Comparison of ENCODE assay signal across 10 cellular contexts in genomic region chr2:129981689-129982088, GRCh38. TPM values are rescaled to one million over a fixed set of nuclear protein-coding genes. Genes with fewer than 3 reads are reported as not detected.
DNase-seq lines count a peak whose midpoint lies in the region; ATAC-seq and TF ChIP-seq lines count a peak whose summit lies in the region.
"Not testable (repeated sequence)": the region's sequence is repeated elsewhere in the genome, so short reads cannot be mapped to it uniquely, and the experiment has no call there.
"Had no signal": no experiment of that assay in that cellular context is flagged by ENCODE, and none has a peak within 500 bp of the region (broad histone marks: within the 10 kb centered on the region; RNA-seq: fewer than 3 reads in every experiment).

No MANE protein-coding gene starts in this region.

- not testable (repeated sequence) for TF ChIP-seq CTCF in HCT116 (IDR thresholded peaks at IDR 0.05 in 2 of 3, conservative IDR thresholded peaks at IDR 0.05 in 1 of 3; ENCODE audit: borderline replicate concordance in 1 of 3, insufficient read depth in 1 of 3, low read depth in 2 of 3, low read length in 2 of 3)
- TF ChIP-seq CTCF in Panc1 (IDR thresholded peaks at IDR 0.05) (peak; percentile 6; the same call in 1 of the 2 replicates), chondrocyte (IDR thresholded peaks at IDR 0.05) (peak; percentile 27), progenitor cell of endocrine pancreas (IDR thresholded peaks at IDR 0.05; ENCODE audit: unreplicated experiment) (peak; percentile 30)

- RAD21 ChIA-PET in HCT116 (lab: Charles Lee; ENCODE audit: low non-redundant PET in 1 of 2, low total read pairs in 2 of 2, uncharacterized antibody in 2 of 2, unreplicated experiment in 2 of 2): not testable (repeated sequence)

- not testable (repeated sequence) for H3K4me3 ChIP-seq in HCT116 (replicated peaks in 1 of 2; ENCODE audit: low read depth in 1 of 2, low read length in 2 of 2); Panc1 (ENCODE audit: low read depth in 2 of 2, low read length in 2 of 2)

- not testable (repeated sequence) for H3K36me3 Mint-ChIP-seq in chondrocyte (ENCODE audit: low read depth); progenitor cell of endocrine pancreas (ENCODE audit: insufficient read depth)

- peak; percentile 28 for DNase-seq in DMS 273 (lab: John Stamatoyannopoulos, UW; ENCODE audit: unreplicated experiment)
- not testable (repeated sequence) for DNase-seq in HCT116 (ENCODE audit: low read depth, low spot score); Panc1 (ENCODE audit: low read depth, low spot score); chondrocyte (ENCODE audit: low spot score); progenitor cell of endocrine pancreas (ENCODE audit: low spot score, unreplicated experiment)
- DNase-seq in NCI-H2227 (lab: John Stamatoyannopoulos, UW; ENCODE audit: unreplicated experiment): peak; percentile 10
- DNase-seq in left kidney (ENCODE audit: low read depth, low spot score): peak; percentile 24

- POLR2A ChIA-PET in HCT116 (lab: Charles Lee): not testable (repeated sequence)
- POLR2A ChIA-PET in Panc1 (lab: Charles Lee): interaction anchor here (0.6 kb wide), 1 partner anchor 142 kb away, joined by 3 read pairs; no protein-coding TSS in a partner anchor

- not testable (repeated sequence) for H3K9me3 ChIP-seq in HCT116 (ENCODE audit: control insufficient read depth in 1 of 2, insufficient read depth in 1 of 2, low read depth in 1 of 2, low read length in 2 of 2); Panc1 (ENCODE audit: control insufficient read depth, insufficient read depth, low read depth, low read length)

- not testable (repeated sequence) for H3K4me1 Mint-ChIP-seq in chondrocyte (ENCODE audit: low read depth); progenitor cell of endocrine pancreas (ENCODE audit: low read depth)

- TF ChIP-seq POLR2A in HCT116 (IDR thresholded peaks at IDR 0.05; ENCODE audit: borderline replicate concordance, extremely low read depth, insufficient read depth, insufficient read length): not testable (repeated sequence)

- not testable (repeated sequence) for H3K4me3 Mint-ChIP-seq in chondrocyte (ENCODE audit: unreplicated experiment); progenitor cell of endocrine pancreas (ENCODE audit: low read depth)

- not testable (repeated sequence) for H3K9ac ChIP-seq in HCT116 (ENCODE audit: low read length)

- H2AFZ ChIP-seq in HCT116 (ENCODE audit: low read depth, low read length, poor library complexity, severe bottlenecking): not testable (repeated sequence)

- not testable (repeated sequence) for H3K27ac ChIP-seq in HCT116 (ENCODE audit: low read depth, low read length); Panc1 (ENCODE audit: low read length)

- peak; percentile 52; the same call in 1 of the 2 replicates for ATAC-seq in HCT116
- ATAC-seq in Panc1: not testable (repeated sequence)

- not testable (repeated sequence) for BruUV-seq in HCT116 (replicated peaks; lab: Mats Ljungman, UMichigan); Panc1 (replicated peaks; lab: Mats Ljungman, UMichigan)

- H4K20me1 ChIP-seq in HCT116 (ENCODE audit: insufficient read depth): not testable (repeated sequence)

- H3K9me2 ChIP-seq in HCT116 (ENCODE audit: insufficient read depth): not testable (repeated sequence)

- not testable (repeated sequence) for H3K27ac Mint-ChIP-seq in chondrocyte (ENCODE audit: unreplicated experiment); progenitor cell of endocrine pancreas

- H3K27me3 ChIP-seq in HCT116 (ENCODE audit: insufficient read depth, low read length) (peaks cover 19% of the 10 kb centered on the region), Panc1 (ENCODE audit: control insufficient read depth, insufficient read depth, low read length) (peaks cover 11% of the 10 kb centered on the region)

- not testable (repeated sequence) for H3K9me3 Mint-ChIP-seq in chondrocyte (ENCODE audit: low read depth); progenitor cell of endocrine pancreas (ENCODE audit: low read depth)

- TF ChIP-seq RAD21 in HCT116 (IDR thresholded peaks at IDR 0.05; ENCODE audit: low read depth): not testable (repeated sequence)

- H3K79me2 ChIP-seq in HCT116 (ENCODE audit: insufficient read depth, low read length): not testable (repeated sequence)

- H3K4me1 ChIP-seq in HCT116 (ENCODE audit: control insufficient read depth in 1 of 2, insufficient read depth in 2 of 2, low read length in 2 of 2); Panc1 (ENCODE audit: control insufficient read depth, insufficient read depth, low read length): not testable (repeated sequence)

- CTCF ChIA-PET in HCT116 (lab: Charles Lee); Panc1 (lab: Charles Lee): not testable (repeated sequence)

- in situ Hi-C loops in Panc1 (cut with HindIII; ENCODE audit: low pct_unique_long_range_greater_than_20kb, low sequenced_read_pairs): not testable (repeated sequence)

- not testable (repeated sequence) for H3K36me3 ChIP-seq in HCT116 (ENCODE audit: control insufficient read depth in 1 of 2, insufficient read depth in 2 of 2, low read length in 2 of 2); Panc1 (ENCODE audit: control insufficient read depth, insufficient read depth, low read length)

- not testable (repeated sequence) for H3K4me2 ChIP-seq in HCT116 (ENCODE audit: low read length)

- H3K27me3 Mint-ChIP-seq in chondrocyte (ENCODE audit: low read depth) (peaks cover 49% of the 10 kb centered on the region), progenitor cell of endocrine pancreas (peaks cover 67% of the 10 kb centered on the region)

- intact Hi-C loops in HCT116 (cut with micrococcal nuclease); Panc1 (cut with micrococcal nuclease; ENCODE audit: unreplicated experiment): not testable (repeated sequence)

RNA-seq across cellular contexts. Expression of gene RAB6C, which starts 2.2 kb away (rescaled TPM):
- total RNA-seq in HCT116 (2021; ENCODE audit: unreplicated experiment) (not detected), Panc1 (2021; ENCODE audit: unreplicated experiment) (0.13 TPM), chondrocyte (0.24 to 0.37 TPM (median 0.31 TPM) in 3 replicates), progenitor cell of endocrine pancreas (0.24 TPM in 1 of 2 replicates, not detected in the other)
- polyA plus RNA-seq in HCT116 (2012): not detected in 2 replicates
- polyA plus RNA-seq in Panc1 (2012; ENCODE audit: insufficient read length): not detected
- total RNA-seq: A172, B cell had no signal
- polyA plus RNA-seq: CD4-positive, alpha-beta memory T cell had no signal
